In genomic region chr11:63908631-63909491, GRCh38 we compare ENCODE assay signal across 16 cellular contexts. TPM values are rescaled to one million over a fixed set of nuclear protein-coding genes. Genes with fewer than 3 reads are reported as not detected.
DNase-seq lines count a peak whose midpoint lies in the region; ATAC-seq and TF ChIP-seq lines count a peak whose summit lies in the region.
"Had no signal": no experiment of that assay in that cellular context is flagged by ENCODE, and none has a peak within 500 bp of the region (broad histone marks: within the 10 kb centered on the region; RNA-seq: fewer than 3 reads in every experiment).

No MANE protein-coding gene starts in this region.

- TF ChIP-seq POLR2A in gastroesophageal sphincter (IDR thresholded peaks at IDR 0.05), result no peak

- TF ChIP-seq EP300 in gastroesophageal sphincter (IDR thresholded peaks at IDR 0.05), result no peak

- peak overlapping the region; percentile 85 to 96 (median 90) for H3K4me2 ChIP-seq in BLaER1 treated with 17β-estradiol and CSF1 and Interleukin-3, amounts not matched to agents 10 nM and 100 nM

- no peaks in the 10 kb centered on the region for H3K9me3 Mint-ChIP-seq in natural killer cell

- no peaks in the 10 kb centered on the region for H3K27me3 Mint-ChIP-seq in natural killer cell (ENCODE audit: low read depth in 2 of 2)

- no peaks in the 10 kb centered on the region for H3K36me3 Mint-ChIP-seq in natural killer cell

- CTCF ChIA-PET in RWPE1 (lab: Yijun Ruan, JAX), result no interaction called here
- CTCF ChIA-PET in HEK293T (lab: Yijun Ruan, JAX), result interaction anchor here (0.7 kb wide), 1 partner anchor 1183 kb away, joined by 3 read pairs; no protein-coding TSS in a partner anchor

- peaks cover 21 to 85% (median 47%) of the 10 kb centered on the region in 11 experiments for H4K20me1 ChIP-seq in BLaER1 treated with 17β-estradiol and CSF1 and Interleukin-3, amounts not matched to agents 10 nM and 100 nM

- H3K9ac ChIP-seq in BLaER1 treated with 17β-estradiol and CSF1 and Interleukin-3, amounts not matched to agents 10 nM and 100 nM, result peak overlapping the region; percentile 22 to 70 (median 60); a peak in 18 of 22 replicates

- intact Hi-C loops in natural killer cell (cut with micrococcal nuclease), result no loop called here

- H3K27ac ChIP-seq in BLaER1 treated with 17β-estradiol and CSF1 and Interleukin-3, amounts not matched to agents 10 nM and 100 nM, result peak overlapping the region in 9 of 11 experiments; percentile 5 to 70 (median 59); a peak in 15 of 22 replicates
- H3K27ac ChIP-seq in RWPE1 (peak overlapping the region; percentile 34), gastroesophageal sphincter (peak overlapping the region in 1 of 4 donors; percentile 10)
- H3K27ac ChIP-seq: colonic mucosa had no signal

- H3K4me3 ChIP-seq in BLaER1 treated with 17β-estradiol and CSF1 and Interleukin-3, amounts not matched to agents 10 nM and 100 nM, result peak overlapping the region in 9 of 10 experiments; percentile 8 to 53 (median 29); a peak in 10 of 20 replicates
- H3K4me3 ChIP-seq in gastroesophageal sphincter, result no peak overlapping the region
- H3K4me3 ChIP-seq: colonic mucosa, esophagus squamous epithelium had no signal

- no peak for TF ChIP-seq CTCF in RWPE1 (conservative IDR thresholded peaks at IDR 0.05; ENCODE audit: low read depth)
- no peak for TF ChIP-seq CTCF in gastroesophageal sphincter (IDR thresholded peaks at IDR 0.05)
- TF ChIP-seq CTCF in omental fat pad (IDR thresholded peaks at IDR 0.05), result no peak
- TF ChIP-seq CTCF in natural killer cell (IDR thresholded peaks at IDR 0.05), result no peak

- no peak overlapping the region for H3K4me3 Mint-ChIP-seq in natural killer cell

- POLR2A ChIA-PET in RWPE1 (lab: Yijun Ruan, JAX; ENCODE audit: low non-redundant PET) (no interaction called here), HEK293T (lab: Yijun Ruan, JAX) (no interaction called here)

- peaks cover 33 to 65% (median 43%) of the 10 kb centered on the region in 11 experiments for H3K36me3 ChIP-seq in BLaER1 treated with 17β-estradiol and CSF1 and Interleukin-3, amounts not matched to agents 10 nM and 100 nM
- peaks cover 0 to 73% of the 10 kb centered on the region in 2 donors for H3K36me3 ChIP-seq in gastroesophageal sphincter

- DNase-seq in RWPE1 (ENCODE audit: low spot score) (no peak), omental fat pad (ENCODE audit: low spot score) (no peak), natural killer cell (no peak), HEK293T (ENCODE audit: extremely low spot score) (no peak), SW 1271 (lab: John Stamatoyannopoulos, UW) (no peak)
- DNase-seq: activated CD4-positive, alpha-beta T cell treated with anti-CD3 and anti-CD28 coated beads, Interleukin-2, amount 50 U/mL, for 1 hour; activated T-cell treated with anti-CD3 and anti-CD28 coated beads, Interleukin-2, amount 50 U/mL, for 1 hour; colonic mucosa; esophagus squamous epithelium; GF-D8; stimulated activated CD4-positive, alpha-beta T cell treated with anti-CD3 and anti-CD28 coated beads, Interleukin-1b, Interleukin-23, amount 100 ng/mL, for 48 hours; T-helper 2 cell had no signal

- peaks cover 62 to 79% (median 73%) of the 10 kb centered on the region in 10 experiments for H3K4me1 ChIP-seq in BLaER1 treated with 17β-estradiol and CSF1 and Interleukin-3, amounts not matched to agents 10 nM and 100 nM
- peaks cover 0 to 57% (median 12%) of the 10 kb centered on the region in 3 donors for H3K4me1 ChIP-seq in gastroesophageal sphincter
- H3K4me1 ChIP-seq: colonic mucosa had no signal

- no peaks in the 10 kb centered on the region for H3K27me3 ChIP-seq in BLaER1 treated with 17β-estradiol and CSF1 and Interleukin-3, amounts not matched to agents 10 nM and 100 nM
- H3K27me3 ChIP-seq in gastroesophageal sphincter, result no peaks in the 10 kb centered on the region
- H3K27me3 ChIP-seq: colonic mucosa, esophagus squamous epithelium had no signal

- 60 to 74% methylated on average over 1 to 7 of the region's 46 CpGs for WGBS in gastroesophageal sphincter (ENCODE audit: low coverage in 1 of 2), 2 donors

- H3K9me3 ChIP-seq in BLaER1 treated with 17β-estradiol and CSF1 and Interleukin-3, amounts not matched to agents 10 nM and 100 nM (replicated peaks in 1 of 11), result no peaks in the 10 kb centered on the region
- no peaks in the 10 kb centered on the region for H3K9me3 ChIP-seq in gastroesophageal sphincter
- H3K9me3 ChIP-seq: colonic mucosa, esophagus squamous epithelium had no signal

- peaks cover 0 to 13% of the 10 kb centered on the region in 2 donors for H3K4me1 Mint-ChIP-seq in natural killer cell

- ATAC-seq in gastroesophageal sphincter, result peak; percentile 33
- peak; percentile 13 for ATAC-seq in omental fat pad (ENCODE audit: low FRiP score)
- ATAC-seq in GM21360 (IDR thresholded peaks at IDR 0.05; ENCODE audit: unreplicated experiment), result no peak
- no peak for ATAC-seq in natural killer cell

- no peak overlapping the region for H3K27ac Mint-ChIP-seq in natural killer cell

TF ChIP-seq in HEK293T, 16 proteins besides CTCF, POLR2A, EP300 and RAD21:
- TF ChIP-seq ARNT (IDR thresholded peaks at IDR 0.05), result no peak
- no peak for TF ChIP-seq NFRKB (IDR thresholded peaks at IDR 0.05)
- TF ChIP-seq BHLHE40 (IDR thresholded peaks at IDR 0.05; ENCODE audit: borderline replicate concordance), result no peak
- TF ChIP-seq L3MBTL2 (conservative IDR thresholded peaks at IDR 0.05), result no peak
- no peak for TF ChIP-seq FOXM1 (IDR thresholded peaks at IDR 0.05; ENCODE audit: borderline replicate concordance)
- TF ChIP-seq ELF4 (IDR thresholded peaks at IDR 0.05), result no peak
- no peak for TF ChIP-seq TARDBP (IDR thresholded peaks at IDR 0.05)
- TF ChIP-seq PKNOX1 (IDR thresholded peaks at IDR 0.05), result no peak
- TF ChIP-seq FOXA1 (IDR thresholded peaks at IDR 0.05), result no peak
- no peak for TF ChIP-seq LEF1 (IDR thresholded peaks at IDR 0.05; ENCODE audit: borderline replicate concordance)
- TF ChIP-seq HDGF (IDR thresholded peaks at IDR 0.05; ENCODE audit: borderline replicate concordance), result no peak
- no peak for TF ChIP-seq FOXK2 (IDR thresholded peaks at IDR 0.05)
- no peak for TF ChIP-seq CTBP1 (IDR thresholded peaks at IDR 0.05; ENCODE audit: borderline replicate concordance)
- TF ChIP-seq SUZ12 (IDR thresholded peaks at IDR 0.05), result no peak
- TF ChIP-seq SP1 (IDR thresholded peaks at IDR 0.05), result no peak
- TF ChIP-seq ZNF384 (IDR thresholded peaks at IDR 0.05), result no peak

RNA-seq across cellular contexts. Expression of gene RCOR2, which starts 8.1 kb away (rescaled TPM):
- under 1 TPM in 3 of 4 donors, not detected in 1; 0.16 to 0.74 (median 0.58) TPM for total RNA-seq in gastroesophageal sphincter
- total RNA-seq in omental fat pad, result under 1 TPM in 1 of 4 donors, not detected in 3; 0.32 TPM
- total RNA-seq in natural killer cell, result not detected
- total RNA-seq: MCF 10A had no signal

RNA-seq across cellular contexts. Expression of gene NAA40, which starts 29.9 kb away (rescaled TPM):
- total RNA-seq in gastroesophageal sphincter (10 to 100 TPM in 1 of 4 donors, 1 to 10 TPM in 3; 3.8 to 12.5 (median 8.5) TPM), omental fat pad (10 to 100 TPM in 2 of 4 donors, 1 to 10 TPM in 2; 5.4 to 14.5 (median 8.2) TPM), natural killer cell (10 to 100 TPM; 44.8 to 72.1 (median 57.4) TPM)

Comparison
In these comparisons a context has a peak if more than half of its experiments do, and no peak if none do; other contexts are left out.
1. H3K4me3 ChIP-seq: peak in BLaER1 treated with 17β-estradiol and CSF1 and Interleukin-3, amounts not matched to agents 10 nM and 100 nM (9 of 10); none in gastroesophageal sphincter (0 of 2).
2. ATAC-seq: peak in gastroesophageal sphincter (single experiment) and omental fat pad (single experiment); none in GM21360 (single experiment) and natural killer cell (0 of 3).